Comparison of ENCODE assay signal across 1 cellular context in genomic region chr12:124827588-124828184, GRCh38.
TF ChIP-seq lines count a peak whose summit lies in the region.

No MANE protein-coding gene starts in this region.

TF ChIP-seq in GM23338, 12 proteins besides CTCF, POLR2A, EP300 and RAD21 (continued from another document):
- no peak for TF ChIP-seq REST (IDR thresholded peaks at IDR 0.05; ENCODE audit: unreplicated experiment)
- TF ChIP-seq POLR2AphosphoS5 (IDR thresholded peaks at IDR 0.05; ENCODE audit: low read depth) = no peak
- TF ChIP-seq EZH2 (IDR thresholded peaks at IDR 0.05; ENCODE audit: low read depth, unreplicated experiment) = no peak
- no peak for TF ChIP-seq ZNF114 (CRISPR knock-in tag; IDR thresholded peaks at IDR 0.05)
- TF ChIP-seq ZNF331 (CRISPR knock-in tag; IDR thresholded peaks at IDR 0.05; ENCODE audit: low read depth) = no peak
- TF ChIP-seq EZH2phosphoT487 (IDR thresholded peaks at IDR 0.05; ENCODE audit: unreplicated experiment) = no peak
